In the genomic region with DNA sequence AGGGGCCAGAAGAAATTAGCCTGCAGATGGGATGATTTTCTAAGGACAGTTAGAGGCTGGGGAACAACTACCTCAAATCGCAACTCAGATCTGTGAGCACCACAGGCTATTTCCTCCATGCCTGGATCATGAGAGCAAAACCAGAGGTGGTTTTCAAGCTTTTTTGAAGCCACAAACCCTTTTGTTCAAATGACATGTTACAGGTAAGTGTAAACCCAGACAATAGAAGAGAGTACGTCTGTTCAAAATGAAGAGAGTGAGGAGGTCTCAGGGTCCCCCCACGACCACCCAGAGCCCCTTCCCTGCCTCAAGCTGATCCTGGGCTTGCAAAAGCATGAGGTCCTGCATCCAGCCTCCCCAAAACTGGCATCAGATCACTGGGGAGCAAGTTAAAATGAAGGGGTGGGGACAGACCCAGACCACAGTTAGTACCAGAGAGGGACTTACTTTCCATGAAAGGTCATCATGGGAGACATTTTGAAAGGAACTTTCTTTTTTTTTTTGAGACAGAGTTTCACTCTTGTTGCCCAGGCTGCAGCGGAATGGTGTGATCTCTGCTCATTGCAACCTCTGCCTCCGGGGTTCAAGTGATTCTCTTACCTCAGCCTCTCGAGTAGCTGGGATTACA, we compare ENCODE assay signal across 12 cellular contexts. TPM values are rescaled to one million over a fixed set of nuclear protein-coding genes. Genes with fewer than 3 reads are reported as not detected.
"Had no signal": no experiment of that assay in that cellular context is flagged by ENCODE, and none has a peak within 500 bp of the region (broad histone marks: within the 10 kb centered on the region; RNA-seq: fewer than 3 reads in every experiment).

No MANE protein-coding gene starts in this region.

RNA-seq across cellular contexts. Expression of a gene that starts 19.0 kb away (rescaled TPM):
- total RNA-seq: ascending aorta, cardiac muscle cell, endothelial cell of umbilical vein, fibroblast of lung, fibroblast of villous mesenchyme, myocyte, progenitor cell of endocrine pancreas, renal cortical epithelial cell, T-helper 17 cell had no signal
- polyA plus RNA-seq: cardiac muscle cell, endothelial cell of umbilical vein, fibroblast of lung, neural cell had no signal

RNA-seq across cellular contexts. Expression of a gene that starts 52.0 kb away (rescaled TPM):
- total RNA-seq: cardiac muscle cell, endothelial cell of umbilical vein, fibroblast of lung, fibroblast of villous mesenchyme, myocyte, renal cortical epithelial cell, skeletal muscle tissue had no signal
- polyA plus RNA-seq: cardiac muscle cell, endothelial cell of umbilical vein, fibroblast of lung, hepatocyte had no signal
